10 cellular contexts compared by ENCODE assay signal in the genomic region with DNA sequence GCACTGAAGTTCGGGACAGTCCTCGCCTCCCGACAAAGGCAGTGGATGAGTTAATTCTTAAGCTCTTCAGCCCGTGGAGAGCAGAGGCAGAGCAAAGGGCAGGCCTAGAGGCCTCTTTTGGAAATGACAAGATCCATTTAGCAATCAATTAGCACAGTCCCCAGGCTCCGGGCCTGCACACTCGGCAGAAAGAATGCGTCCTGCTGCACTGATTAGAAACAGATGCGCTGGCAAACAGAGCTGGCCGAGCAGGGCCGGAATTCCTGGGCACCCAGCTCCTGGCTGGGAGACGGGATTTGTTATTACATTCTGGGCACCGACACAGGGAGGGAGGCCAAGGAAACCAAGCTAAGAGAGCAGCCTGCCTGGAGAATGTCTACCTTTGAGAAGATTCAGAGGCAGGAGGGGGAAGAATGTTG.
DNase-seq lines count a peak whose midpoint lies in the region; ATAC-seq and TF ChIP-seq lines count a peak whose summit lies in the region.
"Had no signal": no experiment of that assay in that cellular context is flagged by ENCODE, and none has a peak within 500 bp of the region (broad histone marks: within the 10 kb centered on the region; RNA-seq: fewer than 3 reads in every experiment).

No MANE protein-coding gene starts in this region.

- peak in 1 of 3 experiments; percentile 36 for TF ChIP-seq CTCF in esophagus muscularis mucosa (IDR thresholded peaks at IDR 0.05)
- no peak for TF ChIP-seq CTCF in mesothelial cell of epicardium (IDR thresholded peaks at IDR 0.05; ENCODE audit: unreplicated experiment)
- TF ChIP-seq CTCF in upper lobe of left lung (IDR thresholded peaks at IDR 0.05) = no peak

- DNase-seq in NCI-H446 treated with DMSO at 0.1 percent for 48 hours (lab: John Stamatoyannopoulos, UW) (peak; percentile 93), esophagus muscularis mucosa (ENCODE audit: extremely low spot score) (peak; percentile 96), mesothelial cell of epicardium (ENCODE audit: low spot score in 2 of 2, unreplicated experiment in 2 of 2) (peak; percentile 54 to 81), upper lobe of left lung (no peak), NCI-H1092 (lab: John Stamatoyannopoulos, UW) (no peak)
- DNase-seq: activated T-cell treated with anti-CD3 and anti-CD28 coated beads, Interleukin-2, amount 50 U/mL, for 48 hours had no signal

- no peaks in the 10 kb centered on the region for H3K36me3 Mint-ChIP-seq in mesothelial cell of epicardium

- H3K4me3 ChIP-seq in esophagus muscularis mucosa (no peak overlapping the region), upper lobe of left lung (no peak overlapping the region)

- H3K27ac Mint-ChIP-seq in mesothelial cell of epicardium = peak overlapping the region; percentile 95

- intact Hi-C loops in esophagus muscularis mucosa (cut with DNase I) = loop anchor here (2.0 to 5.0 kb wide), 5 partner anchors 41 to 146 kb away; no protein-coding TSS in a partner anchor

- TF ChIP-seq POLR2A in esophagus muscularis mucosa (IDR thresholded peaks at IDR 0.05; ENCODE audit: low read depth) (no peak), upper lobe of left lung (IDR thresholded peaks at IDR 0.05) (no peak)

- 22% methylated on average over 12 of the region's 12 CpGs for WGBS in esophagus muscularis mucosa
- WGBS in upper lobe of left lung, 2 donors = 60 to 62% methylated on average over 12 of the region's 12 CpGs

- no peak overlapping the region for H3K4me3 Mint-ChIP-seq in mesothelial cell of epicardium

- peaks cover 44% of the 10 kb centered on the region for H3K4me1 Mint-ChIP-seq in mesothelial cell of epicardium

- peaks cover 10% of the 10 kb centered on the region for H3K9me3 Mint-ChIP-seq in mesothelial cell of epicardium

- H3K27me3 ChIP-seq in esophagus muscularis mucosa (no peaks in the 10 kb centered on the region), upper lobe of left lung (no peaks in the 10 kb centered on the region)

- H3K9me3 ChIP-seq in esophagus muscularis mucosa (no peaks in the 10 kb centered on the region), upper lobe of left lung (no peaks in the 10 kb centered on the region)

- no peaks in the 10 kb centered on the region for H3K36me3 ChIP-seq in esophagus muscularis mucosa
- H3K36me3 ChIP-seq in upper lobe of left lung = no peaks in the 10 kb centered on the region

- peaks cover 47 to 90% (median 83%) of the 10 kb centered on the region in 4 donors for H3K4me1 ChIP-seq in esophagus muscularis mucosa
- H3K4me1 ChIP-seq in upper lobe of left lung = no peaks in the 10 kb centered on the region
- H3K4me1 ChIP-seq: parathyroid adenoma had no signal

- peak; percentile 73 to 90 for ATAC-seq in upper lobe of left lung (ENCODE audit: low FRiP score in 2 of 2)
- ATAC-seq in GM18519 (IDR thresholded peaks at IDR 0.05; ENCODE audit: low FRiP score, unreplicated experiment) = no peak
- no peak for ATAC-seq in GM18868 (IDR thresholded peaks at IDR 0.05; ENCODE audit: unreplicated experiment)
- ATAC-seq in activated CD4-positive, CD25-positive, alpha-beta regulatory T cell treated with anti-CD3 and anti-CD28 coated beads, Interleukin-2, amount 50 U/mL, for 24 hours = no peak

- TF ChIP-seq EP300 in esophagus muscularis mucosa (IDR thresholded peaks at IDR 0.05) (no peak), upper lobe of left lung (IDR thresholded peaks at IDR 0.05) (no peak)

- peak overlapping the region; percentile 71 to 78 (median 76) for H3K27ac ChIP-seq in esophagus muscularis mucosa (replicated peaks in 1 of 4)
- H3K27ac ChIP-seq in upper lobe of left lung = no peak overlapping the region
- H3K27ac ChIP-seq: parathyroid adenoma had no signal

- H3K27me3 Mint-ChIP-seq in mesothelial cell of epicardium (ENCODE audit: low read depth) = no peaks in the 10 kb centered on the region

Comparison
In these comparisons a context has a peak if more than half of its experiments do, and no peak if none do; other contexts are left out.
1. DNase-seq: peak in NCI-H446 treated with DMSO at 0.1 percent for 48 hours (single experiment), esophagus muscularis mucosa (single experiment) and mesothelial cell of epicardium (2 of 2); none in upper lobe of left lung (0 of 2) and NCI-H1092 (single experiment).
2. H3K27ac ChIP-seq: peak in esophagus muscularis mucosa (4 of 4); none in upper lobe of left lung (0 of 4).
3. ATAC-seq: peak in upper lobe of left lung (2 of 2); none in GM18519 (single experiment), GM18868 (single experiment) and activated CD4-positive, CD25-positive, alpha-beta regulatory T cell treated with anti-CD3 and anti-CD28 coated beads, Interleukin-2, amount 50 U/mL, for 24 hours (0 of 2).